In the genomic region with DNA sequence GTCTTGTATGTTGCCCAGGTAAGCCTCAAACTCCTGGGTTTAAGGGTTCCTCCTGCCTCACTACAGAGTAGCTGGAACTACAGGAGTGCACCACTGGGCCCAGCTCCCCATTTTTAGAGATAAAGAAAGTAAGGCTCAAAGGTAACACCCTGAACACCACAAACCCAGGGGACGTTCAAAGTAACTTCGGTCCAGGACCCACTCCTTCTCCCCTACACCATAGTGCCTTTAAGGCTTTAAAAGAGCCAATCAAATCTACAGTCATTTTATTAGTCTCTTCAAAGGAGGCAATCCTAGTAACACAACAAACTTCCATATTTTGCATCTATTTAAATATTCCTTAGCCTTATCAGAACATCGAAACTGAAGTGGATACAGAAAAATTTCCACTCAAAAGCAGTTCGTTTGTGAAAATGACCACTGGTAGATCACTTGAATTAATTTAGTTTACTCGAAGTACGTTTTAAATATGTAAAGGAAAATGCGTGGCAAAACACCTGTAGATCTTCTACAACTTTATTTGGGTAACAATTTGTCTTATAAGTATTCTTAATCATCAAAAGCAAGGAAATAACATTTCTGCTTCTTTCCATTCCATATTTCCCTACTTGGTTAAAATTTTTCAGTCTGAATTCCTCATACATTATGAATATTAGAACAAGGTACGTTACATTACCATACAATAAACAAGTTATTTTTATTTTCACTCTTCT, we compare ENCODE assay signal across 2 cellular contexts.
TF ChIP-seq lines count a peak whose summit lies in the region.

No MANE protein-coding gene starts in this region.

TF ChIP-seq in SK-N-SH, 30 proteins besides CTCF, POLR2A, EP300 and RAD21 (continued from another document):
- TF ChIP-seq, protein P1, sequence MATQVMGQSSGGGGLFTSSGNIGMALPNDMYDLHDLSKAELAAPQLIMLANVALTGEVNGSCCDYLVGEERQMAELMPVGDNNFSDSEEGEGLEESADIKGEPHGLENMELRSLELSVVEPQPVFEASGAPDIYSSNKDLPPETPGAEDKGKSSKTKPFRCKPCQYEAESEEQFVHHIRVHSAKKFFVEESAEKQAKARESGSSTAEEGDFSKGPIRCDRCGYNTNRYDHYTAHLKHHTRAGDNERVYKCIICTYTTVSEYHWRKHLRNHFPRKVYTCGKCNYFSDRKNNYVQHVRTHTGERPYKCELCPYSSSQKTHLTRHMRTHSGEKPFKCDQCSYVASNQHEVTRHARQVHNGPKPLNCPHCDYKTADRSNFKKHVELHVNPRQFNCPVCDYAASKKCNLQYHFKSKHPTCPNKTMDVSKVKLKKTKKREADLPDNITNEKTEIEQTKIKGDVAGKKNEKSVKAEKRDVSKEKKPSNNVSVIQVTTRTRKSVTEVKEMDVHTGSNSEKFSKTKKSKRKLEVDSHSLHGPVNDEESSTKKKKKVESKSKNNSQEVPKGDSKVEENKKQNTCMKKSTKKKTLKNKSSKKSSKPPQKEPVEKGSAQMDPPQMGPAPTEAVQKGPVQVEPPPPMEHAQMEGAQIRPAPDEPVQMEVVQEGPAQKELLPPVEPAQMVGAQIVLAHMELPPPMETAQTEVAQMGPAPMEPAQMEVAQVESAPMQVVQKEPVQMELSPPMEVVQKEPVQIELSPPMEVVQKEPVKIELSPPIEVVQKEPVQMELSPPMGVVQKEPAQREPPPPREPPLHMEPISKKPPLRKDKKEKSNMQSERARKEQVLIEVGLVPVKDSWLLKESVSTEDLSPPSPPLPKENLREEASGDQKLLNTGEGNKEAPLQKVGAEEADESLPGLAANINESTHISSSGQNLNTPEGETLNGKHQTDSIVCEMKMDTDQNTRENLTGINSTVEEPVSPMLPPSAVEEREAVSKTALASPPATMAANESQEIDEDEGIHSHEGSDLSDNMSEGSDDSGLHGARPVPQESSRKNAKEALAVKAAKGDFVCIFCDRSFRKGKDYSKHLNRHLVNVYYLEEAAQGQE (IDR thresholded peaks at IDR 0.05; ENCODE audit: low read depth, low read length), result no peak
- TF ChIP-seq EZH2phosphoT487 (IDR thresholded peaks at IDR 0.05; ENCODE audit: borderline replicate concordance, low read depth), result no peak

TF ChIP-seq in SK-N-SH treated with all-trans-retinoic acid at 6 μM for 48 hours, 23 proteins besides CTCF, POLR2A, EP300 and RAD21 (continued from another document):
- TF ChIP-seq, protein P2, sequence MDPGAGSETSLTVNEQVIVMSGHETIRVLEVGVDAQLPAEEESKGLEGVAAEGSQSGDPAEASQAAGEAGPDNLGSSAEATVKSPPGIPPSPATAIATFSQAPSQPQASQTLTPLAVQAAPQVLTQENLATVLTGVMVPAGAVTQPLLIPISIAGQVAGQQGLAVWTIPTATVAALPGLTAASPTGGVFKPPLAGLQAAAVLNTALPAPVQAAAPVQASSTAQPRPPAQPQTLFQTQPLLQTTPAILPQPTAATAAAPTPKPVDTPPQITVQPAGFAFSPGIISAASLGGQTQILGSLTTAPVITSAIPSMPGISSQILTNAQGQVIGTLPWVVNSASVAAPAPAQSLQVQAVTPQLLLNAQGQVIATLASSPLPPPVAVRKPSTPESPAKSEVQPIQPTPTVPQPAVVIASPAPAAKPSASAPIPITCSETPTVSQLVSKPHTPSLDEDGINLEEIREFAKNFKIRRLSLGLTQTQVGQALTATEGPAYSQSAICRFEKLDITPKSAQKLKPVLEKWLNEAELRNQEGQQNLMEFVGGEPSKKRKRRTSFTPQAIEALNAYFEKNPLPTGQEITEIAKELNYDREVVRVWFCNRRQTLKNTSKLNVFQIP (CRISPR knock-in tag; IDR thresholded peaks at IDR 0.05; ENCODE audit: borderline replicate concordance, low read depth), result no peak
- TF ChIP-seq CSDC2 (CRISPR knock-in tag; IDR thresholded peaks at IDR 0.05) (no peak), TSHZ2 (CRISPR knock-in tag; IDR thresholded peaks at IDR 0.05) (no peak), ZFP30 (CRISPR knock-in tag; IDR thresholded peaks at IDR 0.05) (no peak), PPARA (CRISPR knock-in tag; IDR thresholded peaks at IDR 0.05; ENCODE audit: borderline replicate concordance) (no peak), ARNTL (CRISPR knock-in tag; IDR thresholded peaks at IDR 0.05; ENCODE audit: borderline replicate concordance, low read depth) (no peak)
